9 cellular contexts compared by ENCODE assay signal in genomic region chr2:151297882-151298281, GRCh38. TPM values are rescaled to one million over a fixed set of nuclear protein-coding genes. Genes with fewer than 3 reads are reported as not detected.
DNase-seq lines count a peak whose midpoint lies in the region; ATAC-seq and TF ChIP-seq lines count a peak whose summit lies in the region.
"Had no signal": no experiment of that assay in that cellular context is flagged by ENCODE, and none has a peak within 500 bp of the region (broad histone marks: within the 10 kb centered on the region; RNA-seq: fewer than 3 reads in every experiment).

No MANE protein-coding gene starts in this region.

- peaks cover 5% of the 10 kb centered on the region for H3K9me3 Mint-ChIP-seq in activated naive CD8-positive, alpha-beta T cell treated with anti-CD3 and anti-CD28 coated beads, Interleukin-2, amount 10 ng/mL, durations not matched to agents 7 days and 5 days
- no peaks in the 10 kb centered on the region for H3K9me3 Mint-ChIP-seq in chondrocyte (ENCODE audit: low read depth)

- no peak overlapping the region for H3K4me3 Mint-ChIP-seq in activated naive CD8-positive, alpha-beta T cell treated with anti-CD3 and anti-CD28 coated beads, Interleukin-2, amount 10 ng/mL, durations not matched to agents 7 days and 5 days
- H3K4me3 Mint-ChIP-seq in chondrocyte (ENCODE audit: unreplicated experiment): no peak overlapping the region

- peak; percentile 98 for ATAC-seq in HG03342 (IDR thresholded peaks at IDR 0.05; ENCODE audit: unreplicated experiment)
- ATAC-seq in activated naive CD8-positive, alpha-beta T cell treated with anti-CD3 and anti-CD28 coated beads, Interleukin-2, amount 10 ng/mL, durations not matched to agents 7 days and 5 days (ENCODE audit: low read depth): peak; percentile 47

- peaks cover 4% of the 10 kb centered on the region for H3K27me3 Mint-ChIP-seq in activated naive CD8-positive, alpha-beta T cell treated with anti-CD3 and anti-CD28 coated beads, Interleukin-2, amount 10 ng/mL, durations not matched to agents 7 days and 5 days
- no peaks in the 10 kb centered on the region for H3K27me3 Mint-ChIP-seq in chondrocyte (ENCODE audit: low read depth)

- DNase-seq in GF-D8 (lab: John Stamatoyannopoulos, UW) (peak; percentile 70), GM20000 (ENCODE audit: low spot score) (peak; percentile 72), chondrocyte (ENCODE audit: low spot score) (no peak), islet precursor cell (no peak), NCI-H748 (lab: John Stamatoyannopoulos, UW; ENCODE audit: unreplicated experiment) (no peak)
- no peak for DNase-seq in activated naive CD8-positive, alpha-beta T cell treated with anti-CD3 and anti-CD28 coated beads, Interleukin-2, amount 10 ng/mL, durations not matched to agents 7 days and 5 days
- no peak for DNase-seq in activated T-cell treated with anti-CD3 and anti-CD28 coated beads, Interleukin-2, amount 50 U/mL, for 48 hours
- DNase-seq: NCI-H748 treated with DMSO at 0.1 percent for 48 hours had no signal

- no peak for TF ChIP-seq CTCF in GM20000 (IDR thresholded peaks at IDR 0.05; ENCODE audit: extremely low read depth, missing control alignments)
- no peak for TF ChIP-seq CTCF in chondrocyte (IDR thresholded peaks at IDR 0.05)

- H3K4me1 Mint-ChIP-seq in activated naive CD8-positive, alpha-beta T cell treated with anti-CD3 and anti-CD28 coated beads, Interleukin-2, amount 10 ng/mL, durations not matched to agents 7 days and 5 days: peaks cover 10% of the 10 kb centered on the region
- H3K4me1 Mint-ChIP-seq in chondrocyte (ENCODE audit: low read depth): peaks cover 12% of the 10 kb centered on the region

- H3K27ac Mint-ChIP-seq in activated naive CD8-positive, alpha-beta T cell treated with anti-CD3 and anti-CD28 coated beads, Interleukin-2, amount 10 ng/mL, durations not matched to agents 7 days and 5 days: no peak overlapping the region
- H3K27ac Mint-ChIP-seq in chondrocyte (ENCODE audit: unreplicated experiment): no peak overlapping the region

- peaks cover 4% of the 10 kb centered on the region for H3K36me3 Mint-ChIP-seq in activated naive CD8-positive, alpha-beta T cell treated with anti-CD3 and anti-CD28 coated beads, Interleukin-2, amount 10 ng/mL, durations not matched to agents 7 days and 5 days
- no peaks in the 10 kb centered on the region for H3K36me3 Mint-ChIP-seq in chondrocyte (ENCODE audit: low read depth)

- POLR2A ChIA-PET in activated naive CD8-positive, alpha-beta T cell treated with anti-CD3 and anti-CD28 coated beads, Interleukin-2, amount 10 ng/mL, durations not matched to agents 7 days and 5 days (lab: Charles Lee): interaction anchor here (0.6 to 1.8 kb wide), 2 partner anchors 9 to 24 kb away, joined by 4 to 10 read pairs; partner anchors contain the start of gene NMI

RNA-seq across cellular contexts. Expression of gene NMI, which starts 8.4 kb away (rescaled TPM):
- 10 to 100 TPM; 56.0 to 57.1 TPM for total RNA-seq in activated naive CD8-positive, alpha-beta T cell treated with anti-CD3 and anti-CD28 coated beads, Interleukin-2, amount 10 ng/mL, durations not matched to agents 7 days and 5 days
- 9.4 to 11.7 TPM (median 9.9 TPM) in 3 replicates for total RNA-seq in chondrocyte

RNA-seq across cellular contexts. Expression of gene RBM43, which starts 36.2 kb away (rescaled TPM):
- 10 to 100 TPM; 11.6 to 13.0 TPM for total RNA-seq in activated naive CD8-positive, alpha-beta T cell treated with anti-CD3 and anti-CD28 coated beads, Interleukin-2, amount 10 ng/mL, durations not matched to agents 7 days and 5 days
- 5.0 to 5.6 TPM (median 5.4 TPM) in 3 replicates for total RNA-seq in chondrocyte

RNA-seq across cellular contexts. Expression of gene TNFAIP6, which starts 59.5 kb away (rescaled TPM):
- total RNA-seq in activated naive CD8-positive, alpha-beta T cell treated with anti-CD3 and anti-CD28 coated beads, Interleukin-2, amount 10 ng/mL, durations not matched to agents 7 days and 5 days: not detected
- total RNA-seq in chondrocyte: 4.1 to 7.4 TPM (median 4.2 TPM) in 3 replicates

Comparison
In these comparisons a context has a peak if more than half of its experiments do, and no peak if none do; other contexts are left out.
1. DNase-seq: peak in GF-D8 (single experiment) and GM20000 (single experiment); none in activated naive CD8-positive, alpha-beta T cell treated with anti-CD3 and anti-CD28 coated beads, Interleukin-2, amount 10 ng/mL, durations not matched to agents 7 days and 5 days (single experiment), chondrocyte (single experiment), islet precursor cell (single experiment), activated T-cell treated with anti-CD3 and anti-CD28 coated beads, Interleukin-2, amount 50 U/mL, for 48 hours (0 of 2) and NCI-H748 (single experiment).